Comparison of ENCODE assay signal across 8 cellular contexts in the genomic region with DNA sequence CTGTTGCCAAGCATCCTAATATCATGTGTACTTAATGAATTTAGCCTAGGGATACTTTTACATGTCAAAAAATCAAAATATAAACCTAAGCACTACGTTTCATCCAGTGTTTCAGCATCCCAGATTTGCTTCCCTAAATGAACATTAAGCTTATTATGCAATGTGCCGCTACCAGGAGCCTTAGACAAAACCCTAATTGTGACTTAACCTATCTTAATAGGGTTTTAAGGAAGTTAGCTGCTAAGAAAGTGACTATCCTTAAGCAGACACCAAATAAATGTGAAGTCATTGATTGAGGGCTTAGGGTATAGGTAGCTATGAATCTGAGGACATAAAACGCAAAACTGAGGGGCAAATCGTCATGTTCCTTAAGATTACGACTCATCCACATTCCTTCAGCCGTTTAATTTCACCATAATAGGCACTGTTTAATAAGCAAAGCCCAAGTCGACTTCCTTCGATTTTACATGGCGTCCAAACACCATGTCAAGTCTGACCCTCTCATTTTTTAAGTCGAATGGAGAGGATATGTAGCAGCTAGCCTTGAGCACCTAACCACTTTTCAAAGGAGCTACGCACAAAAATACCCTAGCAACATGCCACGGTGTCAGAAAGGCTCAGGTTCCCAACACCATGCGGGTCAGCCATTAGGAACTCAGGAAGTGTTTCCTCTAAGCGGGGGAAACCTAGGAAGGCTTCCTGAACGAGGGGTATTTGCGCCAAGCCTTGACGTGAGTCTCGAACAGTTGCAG. TPM values are rescaled to one million over a fixed set of nuclear protein-coding genes. Genes with fewer than 3 reads are reported as not detected.
DNase-seq lines count a peak whose midpoint lies in the region; ATAC-seq and TF ChIP-seq lines count a peak whose summit lies in the region.

No MANE protein-coding gene starts in this region.

- H3K4me3 ChIP-seq in lower lobe of right lung (peak overlapping the region; percentile 93), upper lobe of right lung (peak overlapping the region; percentile 84)

- ATAC-seq in lower lobe of right lung (no peak), upper lobe of right lung (no peak), HG02678 (IDR thresholded peaks at IDR 0.05; ENCODE audit: unreplicated experiment) (no peak)

- DNase-seq in NCI-H2196 (lab: John Stamatoyannopoulos, UW; ENCODE audit: unreplicated experiment) (peak; percentile 51), NCI-H2196 treated with DMSO at 0.1 percent for 48 hours (lab: John Stamatoyannopoulos, UW; ENCODE audit: unreplicated experiment) (no peak), NCI-H1694 (lab: John Stamatoyannopoulos, UW) (peak; percentile 33), lower lobe of right lung (no peak), upper lobe of right lung (no peak), T-helper 9 cell (no peak)

- peaks cover 0 to 3% (median 0%) of the 10 kb centered on the region in 5 experiments for H3K9me3 Mint-ChIP-seq in brain

- H3K36me3 Mint-ChIP-seq in brain: peaks cover 22% of the 10 kb centered on the region

- intact Hi-C loops in lower lobe of right lung (cut with DNase I): no loop called here
- intact Hi-C loops in upper lobe of right lung (cut with DNase I): no loop called here

- no peaks in the 10 kb centered on the region for H3K9me3 ChIP-seq in lower lobe of right lung
- H3K9me3 ChIP-seq in upper lobe of right lung: no peaks in the 10 kb centered on the region

- H3K4me3 Mint-ChIP-seq in brain: peak overlapping the region; percentile 98 to 100 (median 98)

- H3K4me1 Mint-ChIP-seq in brain: peaks cover 73% of the 10 kb centered on the region

- peak overlapping the region; percentile 98 for H3K27ac ChIP-seq in lower lobe of right lung
- peak overlapping the region; percentile 99 for H3K27ac ChIP-seq in upper lobe of right lung

- H3K27me3 ChIP-seq in lower lobe of right lung (ENCODE audit: low read depth) (no peaks in the 10 kb centered on the region), upper lobe of right lung (no peaks in the 10 kb centered on the region)

- TF ChIP-seq CTCF in brain (conservative IDR thresholded peaks at IDR 0.05) (no peak), lower lobe of right lung (IDR thresholded peaks at IDR 0.05) (no peak), upper lobe of right lung (IDR thresholded peaks at IDR 0.05) (no peak)

- H3K4me1 ChIP-seq in lower lobe of right lung: peaks cover 60% of the 10 kb centered on the region
- peaks cover 44% of the 10 kb centered on the region for H3K4me1 ChIP-seq in upper lobe of right lung

- peaks cover 17% of the 10 kb centered on the region for H3K27me3 Mint-ChIP-seq in brain

- H3K27ac Mint-ChIP-seq in brain: peak overlapping the region; percentile 83 to 99 (median 90)

- H3K36me3 ChIP-seq in lower lobe of right lung (no peaks in the 10 kb centered on the region), upper lobe of right lung (no peaks in the 10 kb centered on the region)

RNA-seq across cellular contexts. Expression of gene HDLBP, which starts 1.1 kb away (rescaled TPM):
- polyA plus RNA-seq in brain (ENCODE audit: insufficient read depth, low read depth, low replicate concordance): 203 TPM
- 387 TPM for total RNA-seq in lower lobe of right lung
- total RNA-seq in upper lobe of right lung: 444 TPM

RNA-seq across cellular contexts. Expression of gene SEPTIN2, which starts 1.4 kb away (rescaled TPM):
- polyA plus RNA-seq in brain (ENCODE audit: insufficient read depth, low read depth, low replicate concordance): 266 TPM
- 255 TPM for total RNA-seq in lower lobe of right lung
- total RNA-seq in upper lobe of right lung: 264 TPM

RNA-seq across cellular contexts. Expression of gene FARP2, which starts 41.7 kb away (rescaled TPM):
- polyA plus RNA-seq in brain (ENCODE audit: insufficient read depth, low read depth, low replicate concordance): 16.2 TPM
- 42.4 TPM for total RNA-seq in lower lobe of right lung
- 48.6 TPM for total RNA-seq in upper lobe of right lung

Comparison
In these comparisons a context has a peak if more than half of its experiments do, and no peak if none do; other contexts are left out.
1. DNase-seq: peak in NCI-H2196 (single experiment) and NCI-H1694 (single experiment); none in NCI-H2196 treated with DMSO at 0.1 percent for 48 hours (single experiment), lower lobe of right lung (single experiment), upper lobe of right lung (single experiment) and T-helper 9 cell (single experiment).